Comparison of ENCODE assay signal across 1 cellular context in genomic region chr17:29005936-29006438, GRCh38.
A peak's percentile ranks its signal among the peaks of the same experiment; 100 is the strongest.
TF ChIP-seq lines count a peak whose summit lies in the region.

Gene SEZ6, minus strand, starts transcription at chr17:29006033. Its CDS starts 164 bp downstream, at chr17:29005869.

TF ChIP-seq in HepG2, 621 proteins besides CTCF, POLR2A, EP300 and RAD21 (continued from another document and continues in another):
- TF ChIP-seq STAT6 (CRISPR knock-in tag; IDR thresholded peaks at IDR 0.05; ENCODE audit: borderline replicate concordance) (no peak), SP5 (CRISPR knock-in tag; IDR thresholded peaks at IDR 0.05; ENCODE audit: borderline replicate concordance, low read depth) (peak; percentile 61; the same call in 1 of the 2 replicates), PRDM4 (CRISPR knock-in tag; IDR thresholded peaks at IDR 0.05; ENCODE audit: borderline replicate concordance) (no peak), ZNF644 (CRISPR knock-in tag; IDR thresholded peaks at IDR 0.05; ENCODE audit: low read depth) (0 out of 2 replicates have a peak, but pooled peaks have one; percentile 39), RXRA (CRISPR knock-in tag; IDR thresholded peaks at IDR 0.05) (0 out of 2 replicates have a peak, but pooled peaks have one; percentile 26), ATM (IDR thresholded peaks at IDR 0.05; ENCODE audit: borderline replicate concordance) (no peak), ZNF121 (CRISPR knock-in tag; IDR thresholded peaks at IDR 0.05) (no peak; the same call in 1 of the 2 replicates), NR2F1 (CRISPR knock-in tag; IDR thresholded peaks at IDR 0.05) (no peak), IRX3 (CRISPR knock-in tag; IDR thresholded peaks at IDR 0.05; ENCODE audit: borderline replicate concordance, low read depth) (peak; percentile 89; the same call in 1 of the 2 replicates), MEIS1 (CRISPR knock-in tag; IDR thresholded peaks at IDR 0.05; ENCODE audit: borderline replicate concordance) (0 out of 2 replicates have a peak, but pooled peaks have one; percentile 61), THAP11 (CRISPR knock-in tag; IDR thresholded peaks at IDR 0.05) (peak; percentile 78), NKX3-1 (CRISPR knock-in tag; IDR thresholded peaks at IDR 0.05) (peak; percentile 99), SIN3A (IDR thresholded peaks at IDR 0.05; ENCODE audit: borderline replicate concordance, low read depth, low read length) (peak; percentile 87; the same call in 1 of the 2 replicates), ARHGAP35 (CRISPR knock-in tag; IDR thresholded peaks at IDR 0.05; ENCODE audit: borderline replicate concordance) (peak; percentile 82; the same call in 1 of the 2 replicates), YY1 (IDR thresholded peaks at IDR 0.05; ENCODE audit: insufficient read depth, insufficient replicate concordance, low read depth, low read length) (peak; percentile 83), ZNF432 (CRISPR knock-in tag; IDR thresholded peaks at IDR 0.05; ENCODE audit: borderline replicate concordance) (no peak), ZFP36L2 (CRISPR knock-in tag; IDR thresholded peaks at IDR 0.05) (peak; percentile 94), GABPB1 (CRISPR knock-in tag; IDR thresholded peaks at IDR 0.05) (peak; percentile 76), ZNF569 (CRISPR knock-in tag; IDR thresholded peaks at IDR 0.05; ENCODE audit: borderline replicate concordance) (no peak), NFYC (CRISPR knock-in tag; IDR thresholded peaks at IDR 0.05) (no peak), MTF2 (CRISPR knock-in tag; IDR thresholded peaks at IDR 0.05; ENCODE audit: borderline replicate concordance) (no peak; the same call in 1 of the 2 replicates), ZNF773 (CRISPR knock-in tag; IDR thresholded peaks at IDR 0.05; ENCODE audit: borderline replicate concordance) (peak; percentile 99), PAF1 (CRISPR knock-in tag; IDR thresholded peaks at IDR 0.05) (no peak), RFX3 (CRISPR knock-in tag; IDR thresholded peaks at IDR 0.05) (no peak), NR2F6 (IDR thresholded peaks at IDR 0.05) (no peak), NR2F6 (CRISPR knock-in tag; IDR thresholded peaks at IDR 0.05) (peak; percentile 60; the same call in 1 of the 2 replicates), CBFB (CRISPR knock-in tag; IDR thresholded peaks at IDR 0.05) (peak; percentile 73), THRA (CRISPR knock-in tag; IDR thresholded peaks at IDR 0.05; ENCODE audit: borderline replicate concordance) (peak; percentile 86), GTF3A (CRISPR knock-in tag; conservative IDR thresholded peaks at IDR 0.05) (no peak), ZNF362 (CRISPR knock-in tag; IDR thresholded peaks at IDR 0.05; ENCODE audit: borderline replicate concordance) (no peak), TERF1 (CRISPR knock-in tag; IDR thresholded peaks at IDR 0.05) (no peak), ZNF256 (CRISPR knock-in tag; conservative IDR thresholded peaks at IDR 0.05) (peak; percentile 92), ZNF552 (CRISPR knock-in tag; IDR thresholded peaks at IDR 0.05; ENCODE audit: borderline replicate concordance) (peak; percentile 38; the same call in 1 of the 2 replicates), ISL2 (CRISPR knock-in tag; IDR thresholded peaks at IDR 0.05) (peak; percentile 79), SRY (CRISPR knock-in tag; IDR thresholded peaks at IDR 0.05) (peak; percentile 98), ZNF724P (CRISPR knock-in tag; IDR thresholded peaks at IDR 0.05; ENCODE audit: borderline replicate concordance) (peak; percentile 95; the same call in 1 of the 2 replicates), MEF2D (CRISPR knock-in tag; IDR thresholded peaks at IDR 0.05) (no peak), FOXK2 (IDR thresholded peaks at IDR 0.05) (no peak), FOXA3 (CRISPR knock-in tag; IDR thresholded peaks at IDR 0.05) (peak; percentile 63), TCF7 (IDR thresholded peaks at IDR 0.05; ENCODE audit: low read depth) (no peak), ELF1 (CRISPR knock-in tag; IDR thresholded peaks at IDR 0.05) (no peak), ZBTB39 (CRISPR knock-in tag; IDR thresholded peaks at IDR 0.05) (no peak), SALL2 (CRISPR knock-in tag; IDR thresholded peaks at IDR 0.05) (peak; percentile 93), HNRNPUL1 (IDR thresholded peaks at IDR 0.05; ENCODE audit: low read depth, low read length) (no peak), GTF2F1 (IDR thresholded peaks at IDR 0.05; ENCODE audit: low read length) (no peak), MYPOP (CRISPR knock-in tag; IDR thresholded peaks at IDR 0.05) (peak; percentile 79), SNAPC2 (CRISPR knock-in tag; IDR thresholded peaks at IDR 0.05) (0 out of 2 replicates have a peak, but pooled peaks have one; percentile 61), ZBTB49 (CRISPR knock-in tag; IDR thresholded peaks at IDR 0.05; ENCODE audit: borderline replicate concordance) (peak; percentile 84; the same call in 1 of the 2 replicates), FOXO4 (CRISPR knock-in tag; conservative IDR thresholded peaks at IDR 0.05) (0 out of 2 replicates have a peak, but pooled peaks have one; percentile 84), ZNF775 (CRISPR knock-in tag; IDR thresholded peaks at IDR 0.05; ENCODE audit: borderline replicate concordance) (no peak), ZNF777 (CRISPR knock-in tag; IDR thresholded peaks at IDR 0.05) (peak; percentile 61)
